ENCODE assay signal across 19 cellular contexts in the genomic region with DNA sequence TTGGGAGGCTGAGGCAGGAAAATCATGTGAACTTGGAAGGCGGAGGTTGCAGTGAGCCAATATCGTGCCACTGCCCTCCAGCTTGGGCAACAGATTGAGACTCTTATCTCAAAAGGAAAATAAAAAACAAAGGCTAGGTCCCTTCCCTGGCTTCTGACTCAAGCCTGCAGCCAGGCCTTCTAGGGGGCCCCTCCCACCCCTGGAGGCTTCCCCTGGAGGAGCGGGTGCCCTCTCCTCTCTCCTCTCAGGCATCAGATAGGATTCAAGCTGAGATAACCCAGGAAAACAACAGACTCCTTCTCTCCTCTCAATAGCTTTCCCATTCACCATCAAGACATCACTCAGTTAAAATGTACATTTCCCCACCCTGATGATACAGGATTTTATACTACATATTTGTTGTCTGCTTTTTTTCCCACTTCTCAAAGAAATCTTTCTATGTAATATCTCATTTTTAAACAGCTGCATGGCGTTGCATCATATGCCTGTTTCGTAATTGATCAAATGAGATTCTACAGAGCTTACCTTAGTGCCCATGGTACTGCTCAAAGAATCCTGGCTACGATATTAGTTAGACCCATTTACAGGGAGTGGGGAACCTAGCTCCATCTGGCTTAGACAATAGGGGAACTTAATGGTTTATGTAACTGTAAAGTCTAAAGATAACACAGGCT. TPM values are rescaled to one million over a fixed set of nuclear protein-coding genes. Genes with fewer than 3 reads are reported as not detected.
"Had no signal": no experiment of that assay in that cellular context is flagged by ENCODE, and none has a peak within 500 bp of the region (broad histone marks: within the 10 kb centered on the region; RNA-seq: fewer than 3 reads in every experiment).

No MANE protein-coding gene starts in this region.

- H3K27me3 ChIP-seq: colonic mucosa, upper lobe of left lung had no signal

- H3K36me3 ChIP-seq: colonic mucosa, spleen, upper lobe of left lung had no signal

- H3K4me1 ChIP-seq: colonic mucosa, spleen, upper lobe of left lung had no signal

- H3K27ac ChIP-seq: colonic mucosa, spleen, upper lobe of left lung had no signal

- DNase-seq: activated CD4-positive, alpha-beta T cell treated with anti-CD3 and anti-CD28 coated beads, Interleukin-2, amount 50 U/mL, for 48 hours; activated effector memory CD4-positive, alpha-beta T cell treated with anti-CD3 and anti-CD28 coated beads, Interleukin-2, amount 50 U/mL, for 16 hours; activated T-cell treated with anti-CD3 and anti-CD28 coated beads, Interleukin-2, amount 50 U/mL, for 4 hours; colonic mucosa; effector CD8-positive, alpha-beta T cell; immature natural killer cell; mammary epithelial cell; natural killer cell; right cardiac atrium; spleen; stimulated activated CD4-positive, alpha-beta T cell treated with anti-CD3 and anti-CD28 coated beads, Interleukin-1b, Interleukin-23, amount 100 ng/mL, for 48 hours; stimulated activated naive CD4-positive, alpha-beta T cell; T-helper 17 cell; upper lobe of left lung had no signal

- H3K9me3 ChIP-seq: colonic mucosa, spleen, upper lobe of left lung had no signal

- H3K4me3 ChIP-seq: colonic mucosa, spleen, upper lobe of left lung had no signal

RNA-seq across cellular contexts. Expression of a gene that starts 20.6 kb away (rescaled TPM):
- total RNA-seq: natural killer cell, spleen, T-helper 17 cell had no signal
- polyA plus RNA-seq: immature natural killer cell, spleen had no signal

RNA-seq across cellular contexts. Expression of a gene that starts 20.8 kb away (rescaled TPM):
- total RNA-seq: activated T-cell treated with anti-CD3 and anti-CD28 coated beads, Interleukin-2, amount 50 U/mL, for 4 hours; colonic mucosa; fibroblast of lung; glomerular endothelial cell; mammary epithelial cell; mucosa of gallbladder; natural killer cell; occipital lobe; progenitor cell of endocrine pancreas; right cardiac atrium; spleen; T-helper 17 cell; upper lobe of left lung had no signal
- polyA plus RNA-seq: fibroblast of lung, immature natural killer cell, mammary epithelial cell, right cardiac atrium, spleen had no signal
